In the genomic region with DNA sequence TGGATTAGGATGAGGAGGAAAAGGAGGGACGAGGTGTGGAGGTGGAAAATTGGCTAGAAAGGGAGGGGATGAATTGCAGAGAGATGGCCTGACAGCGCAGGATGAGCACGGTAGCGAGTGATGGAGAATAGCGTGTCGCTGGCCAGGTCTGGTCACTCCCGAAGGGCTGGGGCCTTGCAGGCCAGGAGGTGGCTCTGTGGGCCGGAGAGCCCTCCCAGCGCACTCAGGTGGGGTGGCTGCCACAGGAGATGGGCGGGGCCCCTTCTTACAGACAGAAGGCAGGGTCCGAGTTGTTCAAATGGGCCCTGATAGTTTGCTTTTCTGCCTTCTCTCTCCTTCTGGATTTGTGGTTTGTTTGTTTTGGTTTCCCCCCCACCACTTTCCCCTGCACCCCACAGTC, we compare ENCODE assay signal across 21 cellular contexts. TPM values are rescaled to one million over a fixed set of nuclear protein-coding genes. Genes with fewer than 3 reads are reported as not detected.
DNase-seq lines count a peak whose midpoint lies in the region; ATAC-seq and TF ChIP-seq lines count a peak whose summit lies in the region.
"Had no signal": no experiment of that assay in that cellular context is flagged by ENCODE, and none has a peak within 500 bp of the region (broad histone marks: within the 10 kb centered on the region; RNA-seq: fewer than 3 reads in every experiment).

No MANE protein-coding gene starts in this region.

- peak overlapping the region; percentile 55; the same call in 1 of the 2 replicates for H3K9ac ChIP-seq in Karpas-422 (ENCODE audit: low read length)

- DNase-seq in AG04450 (ENCODE audit: low read depth, low spot score) (no peak), Karpas-422 (no peak), brain microvascular endothelial cell (no peak), nephron progenitor cell (no peak), NCI-H82 (lab: John Stamatoyannopoulos, UW) (no peak), GM03348 (ENCODE audit: low spot score) (no peak)
- DNase-seq: activated CD4-positive, alpha-beta memory T cell treated with anti-CD3 and anti-CD28 coated beads, Interleukin-2, amount 10 ng/mL, durations not matched to agents 7 days and 5 days; activated gamma-delta T cell; adrenal gland; kidney glomerular epithelial cell; naive thymus-derived CD4-positive, alpha-beta T cell; NCI-H1105 treated with DMSO at 0.1 percent for 48 hours; NCI-H2081; NK-92 treated with Interleukin-12 subunit alpha and Interleukin-12 subunit beta, amount 100 ng/mL, for 24 hours; sigmoid colon; stimulated activated CD4-positive, alpha-beta T cell treated with anti-CD3 and anti-CD28 coated beads, Interleukin-1b, Interleukin-23, amount 100 ng/mL, for 48 hours; T-helper 9 cell had no signal

- peak overlapping the region; percentile 92 for H3K27ac Mint-ChIP-seq in nephron progenitor cell
- H3K27ac Mint-ChIP-seq: activated CD4-positive, alpha-beta memory T cell treated with anti-CD3 and anti-CD28 coated beads, Interleukin-2, amount 10 ng/mL, durations not matched to agents 7 days and 5 days; naive thymus-derived CD4-positive, alpha-beta T cell had no signal

- H3K4me1 Mint-ChIP-seq in nephron progenitor cell = peaks cover 34% of the 10 kb centered on the region
- H3K4me1 Mint-ChIP-seq: naive thymus-derived CD4-positive, alpha-beta T cell had no signal

- no peaks in the 10 kb centered on the region for H3K36me3 Mint-ChIP-seq in nephron progenitor cell (ENCODE audit: low read depth)
- H3K36me3 Mint-ChIP-seq: CD14-positive monocyte had no signal

- H3K4me3 ChIP-seq in AG04450 (ENCODE audit: low read depth, low read length) (no peak overlapping the region), Karpas-422 (ENCODE audit: low read length) (no peak overlapping the region), brain microvascular endothelial cell (ENCODE audit: low read depth, low read length) (no peak overlapping the region)
- H3K4me3 ChIP-seq: adrenal gland, sigmoid colon had no signal

- no peak for TF ChIP-seq CTCF in AG04450 (IDR thresholded peaks at IDR 0.05; ENCODE audit: low read depth, low read length)
- no peak for TF ChIP-seq CTCF in brain microvascular endothelial cell (IDR thresholded peaks at IDR 0.05; ENCODE audit: low read depth, low read length, missing control alignments)
- TF ChIP-seq CTCF in nephron progenitor cell (IDR thresholded peaks at IDR 0.05) = no peak

- H3K27me3 ChIP-seq in AG04450 (ENCODE audit: control insufficient read depth, insufficient read depth, low read length) (no peaks in the 10 kb centered on the region), Karpas-422 (ENCODE audit: low read length) (no peaks in the 10 kb centered on the region), brain microvascular endothelial cell (replicated peaks) (no peaks in the 10 kb centered on the region)
- H3K27me3 ChIP-seq: adrenal gland, sigmoid colon had no signal

- peak overlapping the region; percentile 60; the same call in 1 of the 2 replicates for H2AFZ ChIP-seq in Karpas-422 (ENCODE audit: low read length)

- POLR2A ChIA-PET in AG04450 (lab: Yijun Ruan, JAX) = interaction anchor here (1.0 to 1.7 kb wide), 6 partner anchors 10 to 122 kb away, joined by 5 to 9 read pairs (median 5); a partner anchor contains a TSS

- H3K9me3 ChIP-seq in AG04450 (ENCODE audit: control insufficient read depth, insufficient read depth, low read length) = no peaks in the 10 kb centered on the region
- H3K9me3 ChIP-seq in Karpas-422 (ENCODE audit: low read length) = no peaks in the 10 kb centered on the region; the same call in 1 of the 2 replicates
- H3K9me3 ChIP-seq: adrenal gland, sigmoid colon had no signal

- H3K9me3 Mint-ChIP-seq in nephron progenitor cell = peaks cover 20% of the 10 kb centered on the region
- H3K9me3 Mint-ChIP-seq: activated CD4-positive, alpha-beta memory T cell treated with anti-CD3 and anti-CD28 coated beads, Interleukin-2, amount 10 ng/mL, durations not matched to agents 7 days and 5 days had no signal

- peak overlapping the region; percentile 51 for H3K4me2 ChIP-seq in Karpas-422 (ENCODE audit: low read depth, low read length, poor library complexity, severe bottlenecking)

- H3K4me3 Mint-ChIP-seq in nephron progenitor cell = no peak overlapping the region
- H3K4me3 Mint-ChIP-seq: activated CD4-positive, alpha-beta memory T cell treated with anti-CD3 and anti-CD28 coated beads, Interleukin-2, amount 10 ng/mL, durations not matched to agents 7 days and 5 days; CD14-positive monocyte; naive thymus-derived CD4-positive, alpha-beta T cell had no signal

- in situ Hi-C loops in brain microvascular endothelial cell (cut with HindIII; ENCODE audit: low pct_ligation_motif_present, low sequenced_read_pairs) = no loop called here

- no peaks in the 10 kb centered on the region for H3K36me3 ChIP-seq in Karpas-422 (ENCODE audit: insufficient read depth, low read length)
- H3K36me3 ChIP-seq in brain microvascular endothelial cell (replicated peaks) = no peaks in the 10 kb centered on the region
- H3K36me3 ChIP-seq: adrenal gland, sigmoid colon had no signal

- H4K20me1 ChIP-seq in Karpas-422 (ENCODE audit: insufficient read depth, low read depth, low read length) = no peaks in the 10 kb centered on the region

- CTCF ChIA-PET in AG04450 (lab: Charles Lee) = interaction anchor here (1.2 to 2.6 kb wide), 3 partner anchors 15 to 104 kb away, joined by 4 to 14 read pairs (median 7); no protein-coding TSS in a partner anchor

- no peak for ATAC-seq in HG02938 (IDR thresholded peaks at IDR 0.05; ENCODE audit: unreplicated experiment)
- no peak for ATAC-seq in GM18867 (IDR thresholded peaks at IDR 0.05; ENCODE audit: unreplicated experiment)
- ATAC-seq: naive thymus-derived CD4-positive, alpha-beta T cell had no signal

- H3K9me2 ChIP-seq in Karpas-422 (replicated peaks; ENCODE audit: insufficient read depth, low read length) = no peaks in the 10 kb centered on the region

- peak overlapping the region; percentile 99 for H3K27ac ChIP-seq in AG04450 (ENCODE audit: low read depth, low read length)
- peak overlapping the region; percentile 90 for H3K27ac ChIP-seq in Karpas-422 (ENCODE audit: low read length)
- H3K27ac ChIP-seq in brain microvascular endothelial cell = peak overlapping the region; percentile 44
- H3K27ac ChIP-seq: adrenal gland had no signal

- no peaks in the 10 kb centered on the region for H3K79me2 ChIP-seq in Karpas-422 (ENCODE audit: low read length)

- peaks cover 36% of the 10 kb centered on the region for H3K4me1 ChIP-seq in Karpas-422 (ENCODE audit: low read length)
- H3K4me1 ChIP-seq: adrenal gland had no signal

- H3K27me3 Mint-ChIP-seq in nephron progenitor cell (ENCODE audit: low read depth, poor library complexity) = peaks cover 7% of the 10 kb centered on the region

RNA-seq across cellular contexts. Expression of a gene that starts 37.2 kb away (rescaled TPM):
- polyA plus RNA-seq in AG04450 (2011; rRNA removed) = 915 and 1,307 TPM in 2 replicates
- 1,003 and 1,444 TPM in 2 replicates for polyA minus RNA-seq in AG04450 (2011; rRNA and poly(A)+ RNA removed)
- total RNA-seq in Karpas-422 (2014; rRNA removed; shearing (Covaris generic); ENCODE audit: low replicate concordance) = not detected in 2 replicates
- total RNA-seq: NCI-H460 had no signal
- polyA plus RNA-seq: CD14-positive monocyte; naive thymus-derived CD4-positive, alpha-beta T cell had no signal

Comparison
In these comparisons a context has a peak if more than half of its experiments do, and no peak if none do; other contexts are left out.
1. H3K27ac ChIP-seq: peak in every context shown above with its lines; median percentile 99 in AG04450; 90 in Karpas-422; 44 in brain microvascular endothelial cell.